In the genomic region with DNA sequence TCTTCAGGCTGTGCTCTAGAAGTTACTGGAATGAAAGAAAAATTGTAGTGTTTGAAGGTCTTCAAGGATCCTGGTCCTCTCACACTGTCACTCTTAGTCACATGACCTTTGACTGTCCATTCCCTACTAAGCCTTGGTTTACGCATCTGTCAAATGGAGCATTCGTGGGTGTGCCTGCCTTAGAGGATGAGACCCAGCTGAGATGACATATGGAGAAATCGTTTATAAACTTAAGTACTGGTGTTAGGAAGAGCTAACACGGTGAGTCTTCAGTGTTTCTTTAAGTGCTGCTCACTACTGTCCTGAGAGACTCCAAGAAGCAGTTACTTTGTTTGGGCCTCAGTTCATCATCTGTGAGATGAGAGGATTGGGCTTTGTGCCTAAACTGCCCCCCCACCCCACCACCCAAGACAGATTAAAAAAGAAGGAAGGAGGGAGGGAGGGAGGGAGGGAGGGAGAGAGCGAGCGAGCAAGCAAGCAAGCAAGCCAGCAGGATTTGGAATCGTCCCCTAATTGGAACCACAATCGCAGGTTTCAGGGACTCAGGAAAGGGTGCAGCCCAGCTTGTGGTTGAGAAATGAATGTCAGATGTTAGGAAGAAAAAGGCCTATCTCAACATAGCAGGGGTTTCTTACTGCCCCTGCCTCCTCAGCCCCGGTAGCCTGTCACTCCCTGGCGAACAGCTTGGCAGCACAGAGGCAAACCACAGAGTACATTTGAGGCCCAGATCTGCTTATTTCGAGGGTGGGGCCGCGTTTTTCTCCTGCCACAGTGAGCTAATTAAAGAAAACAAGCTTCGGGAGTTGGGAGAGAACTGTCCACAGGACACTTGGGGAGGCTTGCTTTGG, we compare ENCODE assay signal across 8 cellular contexts. TPM values are rescaled to one million over a fixed set of nuclear protein-coding genes. Genes with fewer than 3 reads are reported as not detected.
DNase-seq lines count a peak whose midpoint lies in the region; ATAC-seq and TF ChIP-seq lines count a peak whose summit lies in the region.

No MANE protein-coding gene starts in this region.

- H3K4me1 ChIP-seq in IMR-90 (ENCODE audit: control insufficient read depth, insufficient read depth, low read length) (peaks cover 56% of the 10 kb centered on the region), spleen (peaks cover 48 to 100% (median 96%) of the 10 kb centered on the region in 6 donors)

- peak overlapping the region; percentile 75 for H2BK120ac ChIP-seq in IMR-90 (ENCODE audit: low read depth, low read length)

- peak overlapping the region; percentile 89 for H3K27ac Mint-ChIP-seq in activated CD8-positive, alpha-beta T cell treated with anti-CD3 and anti-CD28 coated beads for 36 hours

- TF ChIP-seq CTCF in IMR-90 (conservative IDR thresholded peaks at IDR 0.05; ENCODE audit: low read depth, low read length) (no peak), spleen (IDR thresholded peaks at IDR 0.05 in 8 of 11, conservative IDR thresholded peaks at IDR 0.05 in 3 of 11) (no peak), GM13976 (IDR thresholded peaks at IDR 0.05; ENCODE audit: borderline replicate concordance, control extremely low read depth, extremely low read depth, insufficient read depth, missing control alignments) (no peak)
- no peak for TF ChIP-seq CTCF in activated CD8-positive, alpha-beta T cell treated with anti-CD3 and anti-CD28 coated beads for 36 hours (IDR thresholded peaks at IDR 0.05)

- H3K27ac ChIP-seq in IMR-90 (ENCODE audit: insufficient read depth, low read length) (peak overlapping the region; percentile 32), spleen (peak overlapping the region in 7 of 8 donors; percentile 44 to 88 (median 80))

- TF ChIP-seq RAD21 in IMR-90 (IDR thresholded peaks at IDR 0.05; ENCODE audit: low read length), result no peak

- H3K27me3 ChIP-seq in IMR-90 (ENCODE audit: control insufficient read depth, insufficient read depth, low read length) (no peaks in the 10 kb centered on the region), spleen (replicated peaks in 1 of 7) (no peaks in the 10 kb centered on the region)

- H3K23ac ChIP-seq in IMR-90 (ENCODE audit: low read depth, low read length), result peak overlapping the region; percentile 89

- peaks cover 15 to 93% of the 10 kb centered on the region in 2 experiments; a peak in 3 of 4 replicates for H3K79me1 ChIP-seq in IMR-90 (ENCODE audit: low read depth in 1 of 2, low read length in 2 of 2)

- TF ChIP-seq POLR2A in IMR-90 (IDR thresholded peaks at IDR 0.05; ENCODE audit: low read depth, low read length) (no peak), spleen (IDR thresholded peaks at IDR 0.05) (no peak)

- peak overlapping the region; percentile 59 for H3K4me2 ChIP-seq in IMR-90 (ENCODE audit: low read depth, low read length)

- H2BK15ac ChIP-seq in IMR-90 (ENCODE audit: low read depth, low read length), result peak overlapping the region; percentile 35; the same call in 1 of the 3 replicates

- H3K9me3 ChIP-seq in IMR-90 (ENCODE audit: control insufficient read depth, insufficient read depth, low read length) (no peaks in the 10 kb centered on the region), spleen (no peaks in the 10 kb centered on the region)

- ATAC-seq in IMR-90 (ENCODE audit: low read depth) (peak; percentile 13), Right ventricle myocardium superior (ENCODE audit: poor library complexity) (peak; percentile 59), HG03432 (IDR thresholded peaks at IDR 0.05; ENCODE audit: unreplicated experiment) (no peak), GM18511 (IDR thresholded peaks at IDR 0.05; ENCODE audit: unreplicated experiment) (no peak)
- no peak for ATAC-seq in activated CD8-positive, alpha-beta T cell treated with anti-CD3 and anti-CD28 coated beads for 36 hours

- H2BK5ac ChIP-seq in IMR-90 (ENCODE audit: low read depth, low read length, poor library complexity, severe bottlenecking), result peak overlapping the region; percentile 43

- H3K9ac ChIP-seq in IMR-90 (ENCODE audit: low read depth, low read length), result peak overlapping the region; percentile 36; the same call in 1 of the 2 replicates

- WGBS in IMR-90 (ENCODE audit: extremely low coverage in 2 of 2, insufficient read length in 1 of 2), 2 experiments, result no CpG with 5 or more reads among the region's 14 CpGs
- WGBS in spleen, 5 donors, result 19 to 25% (median 23%) methylated on average over 14 of the region's 14 CpGs

- H3K4me3 Mint-ChIP-seq in activated CD8-positive, alpha-beta T cell treated with anti-CD3 and anti-CD28 coated beads for 36 hours, result peak overlapping the region; percentile 58

- H4K91ac ChIP-seq in IMR-90 (ENCODE audit: insufficient read depth, low read depth, low read length), result peak overlapping the region; percentile 56

- BruUV-seq in IMR-90 (replicated peaks; lab: Mats Ljungman, UMichigan), result no TSS peak

- CTCF ChIA-PET in IMR-90 (lab: Yijun Ruan, JAX), result no interaction called here
- CTCF ChIA-PET in activated CD8-positive, alpha-beta T cell treated with anti-CD3 and anti-CD28 coated beads for 36 hours (lab: Charles Lee), result interaction anchor here (0.6 to 1.6 kb wide), 7 partner anchors 13 to 1336 kb away, joined by 3 to 6 read pairs (median 3); no protein-coding TSS in a partner anchor

- H3K36me3 ChIP-seq in IMR-90 (ENCODE audit: control insufficient read depth, insufficient read depth, low read length) (peaks cover 48% of the 10 kb centered on the region), spleen (peaks cover 0 to 22% (median 3%) of the 10 kb centered on the region in 6 donors)

- intact Hi-C loops in IMR-90 (cut with micrococcal nuclease), result no loop called here
- intact Hi-C loops in activated CD8-positive, alpha-beta T cell treated with anti-CD3 and anti-CD28 coated beads for 36 hours (cut with micrococcal nuclease), result no loop called here
- intact Hi-C loops in Right ventricle myocardium superior (cut with DNase I), result no loop called here
- intact Hi-C loops in spleen (cut with DNase I; ENCODE audit: low total_unique reads), result no loop called here

- POLR2A ChIA-PET in IMR-90 (lab: Charles Lee; ENCODE audit: unreplicated experiment), result no interaction called here
- POLR2A ChIA-PET in activated CD8-positive, alpha-beta T cell treated with anti-CD3 and anti-CD28 coated beads for 36 hours (lab: Charles Lee), result interaction anchor here (1.0 to 3.2 kb wide), 4 partner anchors 12 to 29 kb away, joined by 3 to 16 read pairs (median 10); no protein-coding TSS in a partner anchor

- in situ Hi-C loops in IMR-90 (cut with MboI; ENCODE audit: low sequenced_read_pairs) (no loop called here), GM13976 (cut with MboI; ENCODE audit: low sequenced_read_pairs, unreplicated experiment) (no loop called here)

- no peaks in the 10 kb centered on the region for H3K9me3 Mint-ChIP-seq in activated CD8-positive, alpha-beta T cell treated with anti-CD3 and anti-CD28 coated beads for 36 hours

- H3K14ac ChIP-seq in IMR-90 (replicated peaks; ENCODE audit: low read depth, low read length), result peak overlapping the region; percentile 82

- dilution Hi-C loops in IMR-90 (cut with HindIII; ENCODE audit: low sequenced_read_pairs, unreplicated experiment), result no loop called here

- peak overlapping the region; percentile 83; the same call in 1 of the 2 replicates for H3K18ac ChIP-seq in IMR-90 (ENCODE audit: low read depth, low read length)

- H3K4ac ChIP-seq in IMR-90 (ENCODE audit: low read depth, low read length), result peak overlapping the region; percentile 87

- peaks cover 70% of the 10 kb centered on the region for H3K9me1 ChIP-seq in IMR-90 (ENCODE audit: insufficient read depth, low read length)

- H4K8ac ChIP-seq in IMR-90 (ENCODE audit: low read depth in 2 of 2, low read length in 2 of 2), result peak overlapping the region; percentile 35 to 82; a peak in 2 of 4 replicates

- no peak overlapping the region for H2AFZ ChIP-seq in IMR-90 (replicated peaks; ENCODE audit: low read length, poor library complexity)

- peaks cover 58% of the 10 kb centered on the region for H3K4me1 Mint-ChIP-seq in activated CD8-positive, alpha-beta T cell treated with anti-CD3 and anti-CD28 coated beads for 36 hours (ENCODE audit: low read depth)

- H3K27me3 Mint-ChIP-seq in activated CD8-positive, alpha-beta T cell treated with anti-CD3 and anti-CD28 coated beads for 36 hours, result no peaks in the 10 kb centered on the region

- peaks cover 94% of the 10 kb centered on the region for H4K20me1 ChIP-seq in IMR-90 (ENCODE audit: insufficient read depth, low read length)

- peak overlapping the region; percentile 55; the same call in 1 of the 2 replicates for H4K5ac ChIP-seq in IMR-90 (ENCODE audit: low read depth, low read length)

- H2BK20ac ChIP-seq in IMR-90 (ENCODE audit: low read depth, low read length), result peak overlapping the region; percentile 75

- H3K56ac ChIP-seq in IMR-90 (ENCODE audit: extremely low read depth, insufficient read depth, low read length), result no peak overlapping the region

- no peak overlapping the region for H3K4me3 ChIP-seq in IMR-90 (ENCODE audit: insufficient read depth, low read depth, low read length)
- peak overlapping the region in 3 of 8 donors; percentile 9 to 41 (median 13) for H3K4me3 ChIP-seq in spleen

- DNase-seq in IMR-90, result peak; percentile 52
- peak; percentile 60 for DNase-seq in activated CD8-positive, alpha-beta T cell treated with anti-CD3 and anti-CD28 coated beads for 36 hours
- peak; percentile 68 for DNase-seq in Right ventricle myocardium superior
- no peak for DNase-seq in spleen
- no peak for DNase-seq in NCI-H1105 (lab: John Stamatoyannopoulos, UW)
- no peak for DNase-seq in GM13976 (ENCODE audit: low spot score)

- H2AK5ac ChIP-seq in IMR-90 (ENCODE audit: low read depth, low read length), result peak overlapping the region; percentile 96

- no peak overlapping the region for H2AK9ac ChIP-seq in IMR-90 (replicated peaks; ENCODE audit: low read depth, low read length, poor library complexity)

- H3K36me3 Mint-ChIP-seq in activated CD8-positive, alpha-beta T cell treated with anti-CD3 and anti-CD28 coated beads for 36 hours (ENCODE audit: low read depth), result peaks cover 21% of the 10 kb centered on the region

TF ChIP-seq in IMR-90, 13 proteins besides CTCF, POLR2A, EP300 and RAD21 (continues in another document):
- no peak for TF ChIP-seq BHLHE40 (IDR thresholded peaks at IDR 0.05; ENCODE audit: low read depth, low read length)
- TF ChIP-seq MAZ (IDR thresholded peaks at IDR 0.05; ENCODE audit: borderline replicate concordance, low read depth, low read length), result 0 out of 2 replicates have a peak, but pooled peaks have one; percentile 3

RNA-seq across cellular contexts. Expression of gene SMAD3, which starts 32.7 kb away (rescaled TPM):
- total RNA-seq in IMR-90 (2012; rRNA removed) (71.0 and 71.1 TPM in 2 replicates), Right ventricle myocardium superior (17.3 TPM), spleen (10 to 100 TPM; 27.3 to 78.4 (median 47.5) TPM)
- polyA plus RNA-seq in IMR-90 (2012; rRNA removed) (177 and 194 TPM in 2 replicates), spleen (1 to 10 TPM; 8.3 to 8.9 (median 8.6) TPM)
- 153 and 181 TPM in 2 replicates for polyA plus RNA-seq in IMR-90 (2012; cell fraction: cytosol; rRNA removed)
- polyA plus RNA-seq in IMR-90 (2012; cell fraction: nucleus; rRNA removed; ENCODE audit: low replicate concordance), result 378 and 409 TPM in 2 replicates
- total RNA-seq in activated CD8-positive, alpha-beta T cell treated with anti-CD3 and anti-CD28 coated beads for 36 hours, result 10 to 100 TPM; 22.3 to 24.7 TPM

Comparison
In these comparisons a context has a peak if more than half of its experiments do, and no peak if none do; other contexts are left out.
1. ATAC-seq: peak in IMR-90 (single experiment) and Right ventricle myocardium superior (single experiment); none in activated CD8-positive, alpha-beta T cell treated with anti-CD3 and anti-CD28 coated beads for 36 hours (single experiment), HG03432 (single experiment) and GM18511 (single experiment).
2. DNase-seq: peak in IMR-90 (single experiment), activated CD8-positive, alpha-beta T cell treated with anti-CD3 and anti-CD28 coated beads for 36 hours (single experiment) and Right ventricle myocardium superior (single experiment); none in spleen (single experiment), NCI-H1105 (single experiment) and GM13976 (single experiment).